ENCODE assay signal across 32 cellular contexts in the genomic region with DNA sequence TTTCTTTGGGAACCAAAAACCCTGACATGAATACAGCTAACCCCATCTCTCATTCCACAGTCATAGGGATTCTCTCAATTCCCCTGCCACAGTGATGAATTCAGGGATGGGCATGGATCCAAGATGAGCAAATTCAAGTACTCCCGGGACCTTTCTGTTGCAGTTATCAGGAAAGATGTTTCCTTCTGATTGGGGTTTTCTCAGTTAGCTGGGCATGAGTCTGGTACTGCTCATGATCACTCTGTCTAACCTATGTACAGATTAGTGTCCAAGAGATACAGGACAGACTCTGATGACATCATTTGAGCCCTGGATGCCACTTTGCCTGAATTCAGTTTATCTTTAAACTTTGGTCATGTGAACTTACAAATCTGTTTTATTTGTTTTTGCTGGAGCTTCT.
DNase-seq lines count a peak whose midpoint lies in the region; ATAC-seq and TF ChIP-seq lines count a peak whose summit lies in the region.
"Had no signal": no experiment of that assay in that cellular context is flagged by ENCODE, and none has a peak within 500 bp of the region (broad histone marks: within the 10 kb centered on the region; RNA-seq: fewer than 3 reads in every experiment).

No MANE protein-coding gene starts in this region.

- no peak overlapping the region for H3K4me2 ChIP-seq in SK-N-SH
- H3K4me2 ChIP-seq: smooth muscle cell had no signal

- H3K9me2 ChIP-seq in SK-N-SH: no peaks in the 10 kb centered on the region

- no peaks in the 10 kb centered on the region for H3K9me3 ChIP-seq in BE2C
- H3K9me3 ChIP-seq in SK-N-SH: no peaks in the 10 kb centered on the region
- H3K9me3 ChIP-seq: HAP-1, lower lobe of right lung, Peyer's patch, upper lobe of right lung had no signal

- POLR2A ChIA-PET in SK-N-SH (lab: Yijun Ruan, JAX): no interaction called here

- peak; percentile 63 for ATAC-seq in omental fat pad (ENCODE audit: low FRiP score)
- no peak for ATAC-seq in HG03108 (IDR thresholded peaks at IDR 0.05; ENCODE audit: unreplicated experiment)
- ATAC-seq: GM12878; lower lobe of right lung; natural killer cell treated with Interleukin-12 subunit alpha and Interleukin-12 subunit beta and Interleukin-15 and Interleukin-18, amount 100 ng/mL, for 72 hours; upper lobe of right lung had no signal

- no peak for TF ChIP-seq CTCF in BE2C (IDR thresholded peaks at IDR 0.05; ENCODE audit: low read depth, low read length)
- no peak for TF ChIP-seq CTCF in SK-N-SH (IDR thresholded peaks at IDR 0.05)
- no peak for TF ChIP-seq CTCF in omental fat pad (IDR thresholded peaks at IDR 0.05)

- no peak overlapping the region for H2AFZ ChIP-seq in SK-N-SH (ENCODE audit: low read depth)

- WGBS in SK-N-SH (ENCODE audit: low lambda C conversion rate): 0% methylated on average over 1 of the region's 1 CpG

- H3K4me3 ChIP-seq in BE2C (ENCODE audit: low read depth, low read length): no peak overlapping the region
- H3K4me3 ChIP-seq in SK-N-SH (ENCODE audit: low read depth in 2 of 2, low read length in 1 of 2): no peak overlapping the region
- H3K4me3 ChIP-seq: GM12878, HAP-1, lower lobe of right lung, Peyer's patch, smooth muscle cell, upper lobe of right lung had no signal

- H3K27me3 ChIP-seq in BE2C (no peaks in the 10 kb centered on the region), SK-N-SH (ENCODE audit: insufficient read depth) (no peaks in the 10 kb centered on the region; the same call in 1 of the 2 replicates)
- H3K27me3 ChIP-seq: Peyer's patch, upper lobe of right lung had no signal

- no peaks in the 10 kb centered on the region for H3F3A ChIP-seq in SK-N-SH (replicated peaks; ENCODE audit: insufficient read depth)

- H3K79me2 ChIP-seq in SK-N-SH (ENCODE audit: insufficient read depth): no peaks in the 10 kb centered on the region

- H4K20me1 ChIP-seq in SK-N-SH (ENCODE audit: insufficient read depth): no peaks in the 10 kb centered on the region

- H3K27ac ChIP-seq in SK-N-SH (ENCODE audit: low read depth in 2 of 2, low read length in 1 of 2): no peak overlapping the region
- H3K27ac ChIP-seq: lower lobe of right lung, Peyer's patch, upper lobe of right lung, WERI-Rb-1 had no signal

- H3K9ac ChIP-seq in SK-N-SH: no peak overlapping the region

- TF ChIP-seq RAD21 in SK-N-SH (IDR thresholded peaks at IDR 0.05; ENCODE audit: low read length): no peak

- no peak for TF ChIP-seq EP300 in SK-N-SH (IDR thresholded peaks at IDR 0.05; ENCODE audit: borderline replicate concordance in 1 of 2, low read depth in 1 of 2, low read length in 1 of 2)

- DNase-seq in BE2C (peak; percentile 53), SK-N-SH (peak; percentile 37), fibroblast of peridontal ligament (ENCODE audit: extremely low read depth) (peak; percentile 64), omental fat pad (ENCODE audit: low spot score) (no peak), GM03348 (ENCODE audit: low spot score) (no peak)
- no peak for DNase-seq in activated CD4-positive, CD25-positive, alpha-beta regulatory T cell (lab: John Stamatoyannopoulos, UW)
- DNase-seq in activated CD4-positive, alpha-beta T cell treated with anti-CD3 and anti-CD28 coated beads, Interleukin-2, amount 50 U/mL, for 1 hour: no peak
- DNase-seq: activated CD4-positive, alpha-beta T cell treated with anti-CD3 and anti-CD28 coated beads, Interleukin-2, amount 10 ng/mL, durations not matched to agents 7 days and 5 days; activated effector memory CD4-positive, alpha-beta T cell treated with anti-CD3 and anti-CD28 coated beads, Interleukin-2, amount 50 U/mL, for 16 hours; activated naive CD8-positive, alpha-beta T cell treated with anti-CD3 and anti-CD28 coated beads for 36 hours; activated T-cell treated with anti-CD3 and anti-CD28 coated beads, Interleukin-2, amount 50 U/mL, for 24 hours; AML-193; CD4-positive, alpha-beta T cell; central memory CD4-positive, alpha-beta T cell; endodermal cell; hippocampal formation; lower lobe of right lung; NCI-H146; NCI-H446; NCI-H748 treated with DMSO at 0.1 percent for 48 hours; occipital lobe; Peyer's patch; SHP77; stimulated activated naive CD4-positive, alpha-beta T cell treated with Interleukin-2 at 50 U/mL for 16 hours; SW 1271; upper lobe of right lung; WERI-Rb-1 had no signal

- CTCF ChIA-PET in SK-N-SH (lab: Yijun Ruan, JAX): no interaction called here

- H3K36me3 ChIP-seq in BE2C: no peaks in the 10 kb centered on the region
- no peaks in the 10 kb centered on the region for H3K36me3 ChIP-seq in SK-N-SH (replicated peaks in 1 of 2; ENCODE audit: control insufficient read depth in 1 of 2, insufficient read depth in 2 of 2, low read length in 1 of 2)
- H3K36me3 ChIP-seq: HAP-1, lower lobe of right lung, Peyer's patch, upper lobe of right lung, WERI-Rb-1 had no signal

- peaks cover 9% of the 10 kb centered on the region; the same call in 1 of the 2 replicates for H3K4me1 ChIP-seq in BE2C
- no peaks in the 10 kb centered on the region for H3K4me1 ChIP-seq in SK-N-SH (ENCODE audit: control insufficient read depth in 1 of 2, insufficient read depth in 2 of 2, low read depth in 1 of 2, low read length in 1 of 2)
- H3K4me1 ChIP-seq: lower lobe of right lung, Peyer's patch, upper lobe of right lung had no signal

TF ChIP-seq in SK-N-SH, 30 proteins besides CTCF, POLR2A, EP300 and RAD21:
- TF ChIP-seq NFIC (IDR thresholded peaks at IDR 0.05; ENCODE audit: borderline replicate concordance) (no peak), GABPA (IDR thresholded peaks at IDR 0.05; ENCODE audit: low read depth) (no peak), TCF12 (IDR thresholded peaks at IDR 0.05) (no peak), FOXJ3 (CRISPR knock-in tag; IDR thresholded peaks at IDR 0.05) (no peak), RFX5 (IDR thresholded peaks at IDR 0.05; ENCODE audit: low read length) (no peak), CHD2 (IDR thresholded peaks at IDR 0.05; ENCODE audit: low read length, partially characterized antibody) (no peak), TEAD4 (IDR thresholded peaks at IDR 0.05; ENCODE audit: borderline replicate concordance, insufficient read depth) (no peak)
- TF ChIP-seq, protein P1, sequence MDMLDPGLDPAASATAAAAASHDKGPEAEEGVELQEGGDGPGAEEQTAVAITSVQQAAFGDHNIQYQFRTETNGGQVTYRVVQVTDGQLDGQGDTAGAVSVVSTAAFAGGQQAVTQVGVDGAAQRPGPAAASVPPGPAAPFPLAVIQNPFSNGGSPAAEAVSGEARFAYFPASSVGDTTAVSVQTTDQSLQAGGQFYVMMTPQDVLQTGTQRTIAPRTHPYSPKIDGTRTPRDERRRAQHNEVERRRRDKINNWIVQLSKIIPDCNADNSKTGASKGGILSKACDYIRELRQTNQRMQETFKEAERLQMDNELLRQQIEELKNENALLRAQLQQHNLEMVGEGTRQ (IDR thresholded peaks at IDR 0.05; ENCODE audit: borderline replicate concordance, low read depth, low read length): no peak
- TF ChIP-seq, protein P2, sequence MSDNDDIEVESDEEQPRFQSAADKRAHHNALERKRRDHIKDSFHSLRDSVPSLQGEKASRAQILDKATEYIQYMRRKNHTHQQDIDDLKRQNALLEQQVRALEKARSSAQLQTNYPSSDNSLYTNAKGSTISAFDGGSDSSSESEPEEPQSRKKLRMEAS (IDR thresholded peaks at IDR 0.05; ENCODE audit: low read depth): no peak
- TF ChIP-seq, protein P3, sequence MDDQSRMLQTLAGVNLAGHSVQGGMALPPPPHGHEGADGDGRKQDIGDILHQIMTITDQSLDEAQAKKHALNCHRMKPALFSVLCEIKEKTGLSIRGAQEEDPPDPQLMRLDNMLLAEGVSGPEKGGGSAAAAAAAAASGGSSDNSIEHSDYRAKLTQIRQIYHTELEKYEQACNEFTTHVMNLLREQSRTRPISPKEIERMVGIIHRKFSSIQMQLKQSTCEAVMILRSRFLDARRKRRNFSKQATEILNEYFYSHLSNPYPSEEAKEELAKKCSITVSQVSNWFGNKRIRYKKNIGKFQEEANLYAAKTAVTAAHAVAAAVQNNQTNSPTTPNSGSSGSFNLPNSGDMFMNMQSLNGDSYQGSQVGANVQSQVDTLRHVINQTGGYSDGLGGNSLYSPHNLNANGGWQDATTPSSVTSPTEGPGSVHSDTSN (IDR thresholded peaks at IDR 0.05): no peak
- TF ChIP-seq, protein P4, sequence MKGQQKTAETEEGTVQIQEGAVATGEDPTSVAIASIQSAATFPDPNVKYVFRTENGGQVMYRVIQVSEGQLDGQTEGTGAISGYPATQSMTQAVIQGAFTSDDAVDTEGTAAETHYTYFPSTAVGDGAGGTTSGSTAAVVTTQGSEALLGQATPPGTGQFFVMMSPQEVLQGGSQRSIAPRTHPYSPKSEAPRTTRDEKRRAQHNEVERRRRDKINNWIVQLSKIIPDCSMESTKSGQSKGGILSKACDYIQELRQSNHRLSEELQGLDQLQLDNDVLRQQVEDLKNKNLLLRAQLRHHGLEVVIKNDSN (IDR thresholded peaks at IDR 0.05; ENCODE audit: borderline replicate concordance, low read depth): no peak

Comparison
In these comparisons a context has a peak if more than half of its experiments do, and no peak if none do; other contexts are left out.
1. DNase-seq: peak in BE2C (single experiment), SK-N-SH (single experiment) and fibroblast of peridontal ligament (single experiment); none in omental fat pad (single experiment), activated CD4-positive, CD25-positive, alpha-beta regulatory T cell (0 of 4), GM03348 (single experiment) and activated CD4-positive, alpha-beta T cell treated with anti-CD3 and anti-CD28 coated beads, Interleukin-2, amount 50 U/mL, for 1 hour (single experiment).